ENCODE assay signal across 25 cellular contexts in the genomic region with DNA sequence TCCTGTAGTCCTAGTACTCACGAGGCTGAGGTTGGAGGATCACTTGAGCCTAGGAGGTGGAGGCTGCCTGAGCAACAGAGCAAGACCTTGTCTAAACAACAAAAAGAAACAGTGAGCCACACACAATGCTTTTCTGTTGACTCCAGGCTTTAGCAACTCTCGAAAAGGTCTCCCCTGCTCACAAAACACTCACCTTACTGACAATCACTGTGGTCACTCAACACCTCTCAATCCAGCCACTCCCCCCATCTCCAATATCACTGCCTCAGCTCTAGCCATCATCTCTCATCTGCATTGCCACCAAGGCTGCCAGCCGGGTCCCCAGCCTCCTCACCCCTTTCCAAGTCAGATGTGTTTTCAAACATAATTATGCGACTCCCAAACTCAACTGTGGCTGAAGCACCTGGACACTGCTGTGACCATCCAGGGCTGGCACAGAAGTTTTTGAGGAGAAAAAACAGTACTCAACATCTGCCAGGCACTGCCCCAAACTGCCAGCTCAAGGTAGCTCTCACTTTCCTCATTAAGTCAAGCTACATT.
"Had no signal": no experiment of that assay in that cellular context is flagged by ENCODE, and none has a peak within 500 bp of the region (broad histone marks: within the 10 kb centered on the region; RNA-seq: fewer than 3 reads in every experiment).

No MANE protein-coding gene starts in this region.

- H3K27me3 ChIP-seq: adrenal gland, breast epithelium, MG63 had no signal

- DNase-seq: activated CD4-positive, alpha-beta T cell treated with anti-CD3 and anti-CD28 coated beads for 48 hours; activated CD4-positive, alpha-beta T cell treated with anti-CD3 and anti-CD28 coated beads, Interleukin-2, amount 50 U/mL, for 4 hours; activated CD4-positive, CD25-positive, alpha-beta regulatory T cell treated with anti-CD3 and anti-CD28 coated beads, Interleukin-2, amount 50 U/mL, for 72 hours; activated CD8-positive, alpha-beta memory T cell treated with anti-CD3 and anti-CD28 coated beads, Interleukin-2, amount 50 U/mL, for 48 hours; activated CD8-positive, alpha-beta T cell treated with anti-CD3 and anti-CD28 coated beads, Interleukin-2, amount 10 ng/mL, durations not matched to agents 7 days and 5 days; activated naive CD4-positive, alpha-beta T cell treated with anti-CD3 and anti-CD28 coated beads, Interleukin-2, amount 50 U/mL, for 16 hours; activated naive CD8-positive, alpha-beta T cell treated with anti-CD3 and anti-CD28 coated beads, Interleukin-2, amount 10 ng/mL, durations not matched to agents 7 days and 5 days; activated T-cell treated with anti-CD3 and anti-CD28 coated beads, Interleukin-2, amount 50 U/mL, for 1 hour; adrenal gland; anterior cingulate cortex; caudate nucleus; MG63; MV-4-11; NCI-H1092 treated with DMSO at 0.1 percent for 48 hours; NCI-H1417 treated with DMSO at 0.1 percent for 48 hours; NCI-H1694; NCI-H2081; NCI-H446; NCI-H526; SHP77 treated with DMSO at 0.1 percent for 48 hours; T-helper 17 cell; T-helper 9 cell had no signal

- H3K27ac Mint-ChIP-seq: activated CD8-positive, alpha-beta T cell treated with anti-CD3 and anti-CD28 coated beads, Interleukin-2, amount 10 ng/mL, durations not matched to agents 7 days and 5 days; activated naive CD8-positive, alpha-beta T cell treated with anti-CD3 and anti-CD28 coated beads, Interleukin-2, amount 10 ng/mL, durations not matched to agents 7 days and 5 days; T-helper 17 cell; WTC11 had no signal

- H3K9ac ChIP-seq: KMS-11 had no signal

- H3K4me3 Mint-ChIP-seq: activated CD8-positive, alpha-beta T cell treated with anti-CD3 and anti-CD28 coated beads, Interleukin-2, amount 10 ng/mL, durations not matched to agents 7 days and 5 days; activated naive CD8-positive, alpha-beta T cell treated with anti-CD3 and anti-CD28 coated beads, Interleukin-2, amount 10 ng/mL, durations not matched to agents 7 days and 5 days; T-helper 17 cell; WTC11 had no signal

- H3K4me1 ChIP-seq: adrenal gland, breast epithelium had no signal

- H3K9me3 ChIP-seq: adrenal gland, breast epithelium had no signal

- H3K27ac ChIP-seq: adrenal gland, breast epithelium, KMS-11 had no signal

- H3K36me3 ChIP-seq: adrenal gland, breast epithelium, MG63 had no signal

- H3K4me3 ChIP-seq: adrenal gland, breast epithelium, MG63 had no signal

- ATAC-seq: activated CD8-positive, alpha-beta T cell treated with anti-CD3 and anti-CD28 coated beads, Interleukin-2, amount 10 ng/mL, durations not matched to agents 7 days and 5 days; T-helper 17 cell; WTC11 had no signal

- H3K4me1 Mint-ChIP-seq: activated naive CD8-positive, alpha-beta T cell treated with anti-CD3 and anti-CD28 coated beads, Interleukin-2, amount 10 ng/mL, durations not matched to agents 7 days and 5 days; WTC11 had no signal

- H3K4me2 ChIP-seq: KMS-11 had no signal

- H3K36me3 Mint-ChIP-seq: activated naive CD8-positive, alpha-beta T cell treated with anti-CD3 and anti-CD28 coated beads, Interleukin-2, amount 10 ng/mL, durations not matched to agents 7 days and 5 days had no signal
